11 cellular contexts compared by ENCODE assay signal in the genomic region with DNA sequence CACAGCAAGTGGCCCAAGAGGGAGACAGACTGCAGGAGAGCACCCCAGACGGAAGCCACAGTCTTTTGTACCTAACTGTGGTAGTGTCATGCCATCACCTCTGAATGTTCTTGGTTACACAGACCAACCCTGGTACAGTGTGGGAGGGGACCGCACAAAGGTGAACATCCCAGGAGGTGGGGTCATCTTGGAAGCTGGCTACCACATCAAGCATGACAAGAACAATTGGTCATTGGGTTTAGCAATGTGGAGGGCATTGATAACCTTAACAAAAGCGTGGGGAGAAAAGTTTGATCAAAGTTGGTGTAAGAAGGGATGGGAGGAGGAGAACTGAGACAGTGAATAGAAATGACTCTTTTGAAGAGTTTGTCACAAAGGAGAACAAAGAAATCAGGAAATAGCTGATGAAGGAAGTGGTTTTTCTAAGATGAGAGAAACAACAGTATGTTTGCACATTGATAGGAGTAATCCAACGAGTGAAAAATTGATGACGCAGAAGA.
DNase-seq lines count a peak whose midpoint lies in the region; ATAC-seq and TF ChIP-seq lines count a peak whose summit lies in the region.
"Had no signal": no experiment of that assay in that cellular context is flagged by ENCODE, and none has a peak within 500 bp of the region (broad histone marks: within the 10 kb centered on the region; RNA-seq: fewer than 3 reads in every experiment).

No MANE protein-coding gene starts in this region.

- no peaks in the 10 kb centered on the region for H3K36me3 Mint-ChIP-seq in T-helper 17 cell (ENCODE audit: low read depth)

- intact Hi-C loops in dorsolateral prefrontal cortex (cut with DNase I) (no loop called here), posterior vena cava (cut with DNase I) (no loop called here)

- H3K27me3 ChIP-seq in effector memory CD4-positive, alpha-beta T cell (replicated peaks; ENCODE audit: control insufficient read depth, insufficient read depth, low read length, poor library complexity, severe bottlenecking): no peaks in the 10 kb centered on the region
- peaks cover 0 to 6% (median 0%) of the 10 kb centered on the region in 45 donors for H3K27me3 ChIP-seq in dorsolateral prefrontal cortex

- peaks cover 51% of the 10 kb centered on the region for H3K4me1 Mint-ChIP-seq in T-helper 17 cell

- no peaks in the 10 kb centered on the region for H3K27me3 Mint-ChIP-seq in T-helper 17 cell

- no peak for TF ChIP-seq CTCF in dorsolateral prefrontal cortex (IDR thresholded peaks at IDR 0.05 in 54 of 56, conservative IDR thresholded peaks at IDR 0.05 in 2 of 56; ENCODE audit: low read depth in 1 of 56, partially characterized antibody in 56 of 56)

- no peaks in the 10 kb centered on the region for H3K36me3 ChIP-seq in effector memory CD4-positive, alpha-beta T cell (ENCODE audit: control insufficient read depth, insufficient read depth, low read length)

- H3K9me3 ChIP-seq in T-helper 17 cell (ENCODE audit: control insufficient read depth, low read length, poor library complexity, severe bottlenecking): no peaks in the 10 kb centered on the region
- H3K9me3 ChIP-seq in effector memory CD4-positive, alpha-beta T cell (ENCODE audit: control insufficient read depth, low read length): no peaks in the 10 kb centered on the region

- ATAC-seq in T-helper 17 cell: peak; percentile 88

- H3K4me3 ChIP-seq in effector memory CD4-positive, alpha-beta T cell (ENCODE audit: insufficient read depth, low read depth, low read length, poor library complexity, severe bottlenecking): peak overlapping the region; percentile 11
- H3K4me3 ChIP-seq in dorsolateral prefrontal cortex: no peak overlapping the region

- no peak overlapping the region for H3K27ac Mint-ChIP-seq in T-helper 17 cell
- H3K27ac Mint-ChIP-seq: T-helper 1 cell treated with Interleukin-12 subunit alpha and Interleukin-12 subunit beta and Interleukin-4 antibody, amounts not matched to agents 30 μg/mL and 1 μg/mL, for 36 hours had no signal

- H3K4me1 ChIP-seq in effector memory CD4-positive, alpha-beta T cell (ENCODE audit: control insufficient read depth, insufficient read depth, low read length, poor library complexity, severe bottlenecking): peaks cover 37% of the 10 kb centered on the region

- DNase-seq in T-helper 17 cell: peak in 1 of 3 donors; percentile 24
- DNase-seq in activated CD8-positive, alpha-beta memory T cell treated with anti-CD3 and anti-CD28 coated beads, Interleukin-2, amount 50 U/mL, for 48 hours: peak; percentile 64
- peak in 2 of 3 donors; percentile 9 to 36 for DNase-seq in effector memory CD4-positive, alpha-beta T cell
- DNase-seq in stimulated activated CD8-positive, alpha-beta memory T cell treated with anti-CD3 and anti-CD28 coated beads, Interleukin-4, amount 100 ng/mL, for 24 hours (ENCODE audit: low read depth): peak; percentile 1
- DNase-seq in dorsolateral prefrontal cortex: no peak
- DNase-seq in kidney glomerular epithelial cell (lab: John Stamatoyannopoulos, UW): no peak
- DNase-seq in NCI-H2227 (lab: John Stamatoyannopoulos, UW; ENCODE audit: unreplicated experiment): no peak
- no peak for DNase-seq in posterior vena cava (ENCODE audit: low spot score)
- DNase-seq: IMR-90, NCI-H1930 had no signal

- H3K27ac ChIP-seq in effector memory CD4-positive, alpha-beta T cell (ENCODE audit: insufficient read depth, low read length, poor library complexity, severe bottlenecking): peak overlapping the region; percentile 49
- no peak overlapping the region for H3K27ac ChIP-seq in dorsolateral prefrontal cortex

- no peak overlapping the region for H3K4me3 Mint-ChIP-seq in T-helper 17 cell
- H3K4me3 Mint-ChIP-seq: T-helper 1 cell treated with Interleukin-12 subunit alpha and Interleukin-12 subunit beta and Interleukin-4 antibody, amounts not matched to agents 30 μg/mL and 1 μg/mL, for 36 hours had no signal

Comparison
In these comparisons a context has a peak if more than half of its experiments do, and no peak if none do; other contexts are left out.
1. DNase-seq: peak in activated CD8-positive, alpha-beta memory T cell treated with anti-CD3 and anti-CD28 coated beads, Interleukin-2, amount 50 U/mL, for 48 hours (single experiment), effector memory CD4-positive, alpha-beta T cell (2 of 3) and stimulated activated CD8-positive, alpha-beta memory T cell treated with anti-CD3 and anti-CD28 coated beads, Interleukin-4, amount 100 ng/mL, for 24 hours (single experiment); none in dorsolateral prefrontal cortex (0 of 10), kidney glomerular epithelial cell (single experiment), NCI-H2227 (single experiment) and posterior vena cava (single experiment).